Comparison of ENCODE assay signal across 3 cellular contexts in genomic region chr10:101577121-101577871, GRCh38.
TF ChIP-seq lines count a peak whose summit lies in the region.

No MANE protein-coding gene starts in this region.

TF ChIP-seq in SK-N-SH, 30 proteins besides CTCF, POLR2A, EP300 and RAD21:
- TF ChIP-seq FOXJ3 (CRISPR knock-in tag; IDR thresholded peaks at IDR 0.05) (no peak), ELF1 (IDR thresholded peaks at IDR 0.05) (no peak), GATA2 (CRISPR knock-in tag; IDR thresholded peaks at IDR 0.05) (no peak), TAF1 (IDR thresholded peaks at IDR 0.05; ENCODE audit: borderline replicate concordance, low read depth, low read length) (no peak), FOXM1 (IDR thresholded peaks at IDR 0.05; ENCODE audit: low read depth) (no peak), JUND (IDR thresholded peaks at IDR 0.05) (no peak), RXRA (IDR thresholded peaks at IDR 0.05; ENCODE audit: borderline replicate concordance, low read depth) (no peak), TEAD4 (IDR thresholded peaks at IDR 0.05; ENCODE audit: borderline replicate concordance, insufficient read depth) (no peak), SMC3 (IDR thresholded peaks at IDR 0.05; ENCODE audit: low read depth, low read length) (no peak), MEF2A (IDR thresholded peaks at IDR 0.05; ENCODE audit: borderline replicate concordance, low read depth) (no peak), YY1 (IDR thresholded peaks at IDR 0.05; ENCODE audit: low read depth) (no peak), GABPA (IDR thresholded peaks at IDR 0.05; ENCODE audit: low read depth) (no peak), CHD2 (IDR thresholded peaks at IDR 0.05; ENCODE audit: low read length, partially characterized antibody) (no peak), MAX (IDR thresholded peaks at IDR 0.05; ENCODE audit: low read depth) (no peak), POLR2AphosphoS5 (IDR thresholded peaks at IDR 0.05; ENCODE audit: low read depth, low read length) (no peak), TCF12 (IDR thresholded peaks at IDR 0.05) (no peak), FOSL2 (IDR thresholded peaks at IDR 0.05; ENCODE audit: borderline replicate concordance, low read depth) (no peak), PBX3 (IDR thresholded peaks at IDR 0.05) (no peak)

TF ChIP-seq in SK-N-SH treated with all-trans-retinoic acid at 6 μM for 48 hours, 23 proteins besides CTCF, POLR2A, EP300 and RAD21:
- TF ChIP-seq OSR1 (CRISPR knock-in tag; IDR thresholded peaks at IDR 0.05) (no peak), RARB (CRISPR knock-in tag; IDR thresholded peaks at IDR 0.05) (no peak), TCF4 (CRISPR knock-in tag; IDR thresholded peaks at IDR 0.05; ENCODE audit: borderline replicate concordance) (no peak), CSDC2 (CRISPR knock-in tag; IDR thresholded peaks at IDR 0.05) (no peak), ZNF565 (CRISPR knock-in tag; conservative IDR thresholded peaks at IDR 0.05; ENCODE audit: low read depth) (no peak), ZNF70 (CRISPR knock-in tag; IDR thresholded peaks at IDR 0.05) (no peak), ZNF8 (CRISPR knock-in tag; IDR thresholded peaks at IDR 0.05) (no peak)

TF ChIP-seq in K562, 482 proteins besides CTCF, POLR2A, EP300 and RAD21:
- no peak for TF ChIP-seq E2F6 (IDR thresholded peaks at IDR 0.05; ENCODE audit: borderline replicate concordance in 1 of 2, extremely low read depth in 1 of 2, insufficient read depth in 1 of 2, insufficient read length in 1 of 2, low read depth in 1 of 2, low read length in 1 of 2, poor library complexity in 1 of 2, severe bottlenecking in 1 of 2)
- TF ChIP-seq ZNF57 (CRISPR knock-in tag; IDR thresholded peaks at IDR 0.05) = no peak
- TF ChIP-seq ZNF507 (tag; conservative IDR thresholded peaks at IDR 0.05) = no peak
- no peak for TF ChIP-seq HNRNPLL (IDR thresholded peaks at IDR 0.05; ENCODE audit: low read depth, low read length, poor library complexity, severe bottlenecking)
- no peak for TF ChIP-seq ZNF639 (CRISPR knock-in tag; conservative IDR thresholded peaks at IDR 0.05 in 1 of 2, IDR thresholded peaks at IDR 0.05 in 1 of 2)
- no peak for TF ChIP-seq TARDBP (IDR thresholded peaks at IDR 0.05)
- TF ChIP-seq BRD9 (IDR thresholded peaks at IDR 0.05; ENCODE audit: low read depth, partially characterized antibody) = no peak
- TF ChIP-seq ZNF121 (CRISPR knock-in tag; conservative IDR thresholded peaks at IDR 0.05) = no peak
- TF ChIP-seq HES1 (IDR thresholded peaks at IDR 0.05; ENCODE audit: low read depth) = no peak
- TF ChIP-seq CBFA2T3 (IDR thresholded peaks at IDR 0.05) = no peak
- no peak for TF ChIP-seq ZNF212 (CRISPR knock-in tag; IDR thresholded peaks at IDR 0.05)
- no peak for TF ChIP-seq RBM34 (IDR thresholded peaks at IDR 0.05; ENCODE audit: borderline replicate concordance, insufficient read depth, low read length)
